Comparison of ENCODE assay signal across 10 cellular contexts in the genomic region with DNA sequence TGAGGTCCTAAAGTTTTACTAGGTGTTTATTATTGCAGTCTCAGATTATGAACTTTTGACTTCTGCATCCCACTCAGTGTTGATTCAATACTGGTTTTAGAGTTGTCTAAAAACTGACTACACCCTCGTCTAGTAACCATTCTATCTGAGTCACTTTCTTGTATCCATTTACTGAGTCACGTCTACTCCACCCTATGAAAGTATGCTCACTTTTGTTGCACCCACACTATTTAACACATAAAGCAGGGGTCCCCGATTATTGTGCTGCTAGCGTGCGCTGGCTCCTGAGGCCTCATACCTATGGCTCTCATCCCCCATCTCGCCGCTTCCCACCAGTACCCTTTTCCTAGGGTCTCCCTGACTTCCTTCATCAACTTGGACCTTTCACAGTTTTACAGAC. TPM values are rescaled to one million over a fixed set of nuclear protein-coding genes. Genes with fewer than 3 reads are reported as not detected.
DNase-seq lines count a peak whose midpoint lies in the region; ATAC-seq and TF ChIP-seq lines count a peak whose summit lies in the region.
"Had no signal": no experiment of that assay in that cellular context is flagged by ENCODE, and none has a peak within 500 bp of the region (broad histone marks: within the 10 kb centered on the region; RNA-seq: fewer than 3 reads in every experiment).

No MANE protein-coding gene starts in this region.

- H3K4me3 ChIP-seq in WI38 (ENCODE audit: low read depth, low read length) (peak overlapping the region; percentile 64), mesendoderm (ENCODE audit: low read length) (no peak overlapping the region)

- no peaks in the 10 kb centered on the region for H3K36me3 ChIP-seq in mesendoderm (ENCODE audit: control insufficient read depth, insufficient read depth, low read length)

- H2BK15ac ChIP-seq in mesendoderm (replicated peaks; ENCODE audit: low read depth) = no peak overlapping the region

- H3K4me1 ChIP-seq in mesendoderm (ENCODE audit: control insufficient read depth, low read depth, low read length) = no peaks in the 10 kb centered on the region

- H3K79me1 ChIP-seq in mesendoderm (ENCODE audit: low read length) = no peaks in the 10 kb centered on the region

- no peak overlapping the region for H3K56ac ChIP-seq in mesendoderm (ENCODE audit: low read length)

- peak; percentile 14 for DNase-seq in stimulated activated naive CD4-positive, alpha-beta T cell treated with Interleukin-2 at 50 U/mL for 16 hours (lab: John Stamatoyannopoulos, UW)
- no peak for DNase-seq in stimulated activated naive CD4-positive, alpha-beta T cell (lab: John Stamatoyannopoulos, UW)
- DNase-seq in fibroblast of gingiva (ENCODE audit: low read depth) = peak; percentile 6
- no peak for DNase-seq in DMS 273 (lab: John Stamatoyannopoulos, UW; ENCODE audit: unreplicated experiment)
- no peak for DNase-seq in mesendoderm
- DNase-seq: DMS 273 treated with DMSO at 0.1 percent for 48 hours had no signal

- no peak overlapping the region for H3K18ac ChIP-seq in mesendoderm (ENCODE audit: low read length)

- H3K9ac ChIP-seq in mesendoderm (ENCODE audit: low read length) = no peak overlapping the region

- no peak overlapping the region for H3K23ac ChIP-seq in mesendoderm (ENCODE audit: low read length)

- TF ChIP-seq CTCF in WI38 (IDR thresholded peaks at IDR 0.05; ENCODE audit: low read depth, low read length) = no peak

- H4K8ac ChIP-seq in mesendoderm (ENCODE audit: low read depth, low read length) = no peak overlapping the region

- H4K5ac ChIP-seq in mesendoderm (ENCODE audit: low read length) = no peak overlapping the region

- no peak overlapping the region for H2BK5ac ChIP-seq in mesendoderm (ENCODE audit: low read length)

- H2AK5ac ChIP-seq in mesendoderm (ENCODE audit: low read length) = no peak overlapping the region

- H3K27me3 ChIP-seq in mesendoderm (ENCODE audit: insufficient read depth, low read length, poor library complexity) = no peaks in the 10 kb centered on the region

- no CpG with 5 or more reads among the region's 7 CpGs for WGBS in mesendoderm (ENCODE audit: extremely low coverage, insufficient coverage, low lambda C conversion rate)

- no peak overlapping the region for H3K4me2 ChIP-seq in mesendoderm (ENCODE audit: low read length)

- H2BK120ac ChIP-seq in mesendoderm (ENCODE audit: low read depth, low read length) = no peak overlapping the region

- no peak overlapping the region for H3K4ac ChIP-seq in mesendoderm (ENCODE audit: low read depth, low read length)

- H3K27ac ChIP-seq in mesendoderm (ENCODE audit: low read depth, low read length) = no peak overlapping the region
- H3K27ac ChIP-seq: VCaP had no signal

- ATAC-seq in HG02588 (IDR thresholded peaks at IDR 0.05; ENCODE audit: unreplicated experiment) (no peak), HG02870 (IDR thresholded peaks at IDR 0.05; ENCODE audit: unreplicated experiment) (no peak)

- H3K79me2 ChIP-seq in mesendoderm (ENCODE audit: control insufficient read depth, insufficient read depth, low read length) = no peaks in the 10 kb centered on the region

RNA-seq across cellular contexts. Expression of gene SAMD9, which starts 2.0 kb away (rescaled TPM):
- polyA plus RNA-seq in mesendoderm (2013, experiment 1 of 2) = 0.01 TPM
- polyA plus RNA-seq in mesendoderm (2013, experiment 2 of 2) = 0.01 TPM

RNA-seq across cellular contexts. Expression of gene SAMD9L, which starts 32.4 kb away (rescaled TPM):
- polyA plus RNA-seq in mesendoderm (2013, experiment 1 of 2) = 0.01 TPM
- 0.01 TPM for polyA plus RNA-seq in mesendoderm (2013, experiment 2 of 2)

Comparison
In these comparisons a context has a peak if more than half of its experiments do, and no peak if none do; other contexts are left out.
1. DNase-seq: peak in stimulated activated naive CD4-positive, alpha-beta T cell treated with Interleukin-2 at 50 U/mL for 16 hours (single experiment) and fibroblast of gingiva (single experiment); none in stimulated activated naive CD4-positive, alpha-beta T cell (0 of 6), DMS 273 (single experiment) and mesendoderm (single experiment).